In the genomic region with DNA sequence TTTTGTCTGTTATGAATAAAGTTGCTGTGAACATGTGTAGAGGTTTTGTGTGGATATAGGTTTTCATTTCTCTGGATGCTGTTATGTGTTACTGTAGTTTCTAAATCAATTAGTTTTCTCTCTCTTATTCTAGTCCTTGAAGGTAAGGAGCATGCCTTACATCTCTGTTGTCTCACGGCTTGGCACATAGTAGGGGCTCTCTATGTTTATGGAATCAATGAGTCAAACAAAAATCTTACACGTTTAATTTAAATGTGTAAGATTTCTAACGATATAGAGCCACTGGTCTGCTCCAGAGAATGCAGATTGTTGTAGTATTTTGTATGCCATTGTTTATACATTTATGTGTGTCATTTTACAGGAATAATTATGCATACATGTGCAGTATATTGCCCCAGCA, we compare ENCODE assay signal across 1 cellular context.
TF ChIP-seq lines count a peak whose summit lies in the region.

No MANE protein-coding gene starts in this region.

TF ChIP-seq in K562, 482 proteins besides CTCF, POLR2A, EP300 and RAD21:
- TF ChIP-seq, protein P1, sequence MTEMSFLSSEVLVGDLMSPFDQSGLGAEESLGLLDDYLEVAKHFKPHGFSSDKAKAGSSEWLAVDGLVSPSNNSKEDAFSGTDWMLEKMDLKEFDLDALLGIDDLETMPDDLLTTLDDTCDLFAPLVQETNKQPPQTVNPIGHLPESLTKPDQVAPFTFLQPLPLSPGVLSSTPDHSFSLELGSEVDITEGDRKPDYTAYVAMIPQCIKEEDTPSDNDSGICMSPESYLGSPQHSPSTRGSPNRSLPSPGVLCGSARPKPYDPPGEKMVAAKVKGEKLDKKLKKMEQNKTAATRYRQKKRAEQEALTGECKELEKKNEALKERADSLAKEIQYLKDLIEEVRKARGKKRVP (CRISPR knock-in tag; IDR thresholded peaks at IDR 0.05), result no peak
- TF ChIP-seq, protein P2, sequence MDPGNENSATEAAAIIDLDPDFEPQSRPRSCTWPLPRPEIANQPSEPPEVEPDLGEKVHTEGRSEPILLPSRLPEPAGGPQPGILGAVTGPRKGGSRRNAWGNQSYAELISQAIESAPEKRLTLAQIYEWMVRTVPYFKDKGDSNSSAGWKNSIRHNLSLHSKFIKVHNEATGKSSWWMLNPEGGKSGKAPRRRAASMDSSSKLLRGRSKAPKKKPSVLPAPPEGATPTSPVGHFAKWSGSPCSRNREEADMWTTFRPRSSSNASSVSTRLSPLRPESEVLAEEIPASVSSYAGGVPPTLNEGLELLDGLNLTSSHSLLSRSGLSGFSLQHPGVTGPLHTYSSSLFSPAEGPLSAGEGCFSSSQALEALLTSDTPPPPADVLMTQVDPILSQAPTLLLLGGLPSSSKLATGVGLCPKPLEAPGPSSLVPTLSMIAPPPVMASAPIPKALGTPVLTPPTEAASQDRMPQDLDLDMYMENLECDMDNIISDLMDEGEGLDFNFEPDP (CRISPR knock-in tag; IDR thresholded peaks at IDR 0.05), result no peak
- TF ChIP-seq, protein P3, sequence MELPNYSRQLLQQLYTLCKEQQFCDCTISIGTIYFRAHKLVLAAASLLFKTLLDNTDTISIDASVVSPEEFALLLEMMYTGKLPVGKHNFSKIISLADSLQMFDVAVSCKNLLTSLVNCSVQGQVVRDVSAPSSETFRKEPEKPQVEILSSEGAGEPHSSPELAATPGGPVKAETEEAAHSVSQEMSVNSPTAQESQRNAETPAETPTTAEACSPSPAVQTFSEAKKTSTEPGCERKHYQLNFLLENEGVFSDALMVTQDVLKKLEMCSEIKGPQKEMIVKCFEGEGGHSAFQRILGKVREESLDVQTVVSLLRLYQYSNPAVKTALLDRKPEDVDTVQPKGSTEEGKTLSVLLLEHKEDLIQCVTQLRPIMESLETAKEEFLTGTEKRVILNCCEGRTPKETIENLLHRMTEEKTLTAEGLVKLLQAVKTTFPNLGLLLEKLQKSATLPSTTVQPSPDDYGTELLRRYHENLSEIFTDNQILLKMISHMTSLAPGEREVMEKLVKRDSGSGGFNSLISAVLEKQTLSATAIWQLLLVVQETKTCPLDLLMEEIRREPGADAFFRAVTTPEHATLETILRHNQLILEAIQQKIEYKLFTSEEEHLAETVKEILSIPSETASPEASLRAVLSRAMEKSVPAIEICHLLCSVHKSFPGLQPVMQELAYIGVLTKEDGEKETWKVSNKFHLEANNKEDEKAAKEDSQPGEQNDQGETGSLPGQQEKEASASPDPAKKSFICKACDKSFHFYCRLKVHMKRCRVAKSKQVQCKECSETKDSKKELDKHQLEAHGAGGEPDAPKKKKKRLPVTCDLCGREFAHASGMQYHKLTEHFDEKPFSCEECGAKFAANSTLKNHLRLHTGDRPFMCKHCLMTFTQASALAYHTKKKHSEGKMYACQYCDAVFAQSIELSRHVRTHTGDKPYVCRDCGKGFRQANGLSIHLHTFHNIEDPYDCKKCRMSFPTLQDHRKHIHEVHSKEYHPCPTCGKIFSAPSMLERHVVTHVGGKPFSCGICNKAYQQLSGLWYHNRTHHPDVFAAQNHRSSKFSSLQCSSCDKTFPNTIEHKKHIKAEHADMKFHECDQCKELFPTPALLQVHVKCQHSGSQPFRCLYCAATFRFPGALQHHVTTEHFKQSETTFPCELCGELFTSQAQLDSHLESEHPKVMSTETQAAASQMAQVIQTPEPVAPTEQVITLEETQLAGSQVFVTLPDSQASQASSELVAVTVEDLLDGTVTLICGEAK (IDR thresholded peaks at IDR 0.05), result peak; percentile 82
- TF ChIP-seq, protein P3 (CRISPR knock-in tag; IDR thresholded peaks at IDR 0.05), result no peak
- TF ChIP-seq ZKSCAN1 (IDR thresholded peaks at IDR 0.05; ENCODE audit: low read depth, low read length) (peak; percentile 90), SLC30A9 (CRISPR knock-in tag; IDR thresholded peaks at IDR 0.05) (no peak)
